1 cellular context compared by ENCODE assay signal in genomic region chr2:96329416-96329815, GRCh38.
TF ChIP-seq lines count a peak whose summit lies in the region.

No MANE protein-coding gene starts in this region.

TF ChIP-seq in endothelial cell of umbilical vein, 7 proteins besides CTCF, POLR2A, EP300 and RAD21 (continued from another document):
- TF ChIP-seq MAX (IDR thresholded peaks at IDR 0.05; ENCODE audit: insufficient read depth, insufficient read length), result no peak
- no peak for TF ChIP-seq MYC (IDR thresholded peaks at IDR 0.05; ENCODE audit: low read depth, low read length)
